ENCODE assay signal across 8 cellular contexts in the genomic region with DNA sequence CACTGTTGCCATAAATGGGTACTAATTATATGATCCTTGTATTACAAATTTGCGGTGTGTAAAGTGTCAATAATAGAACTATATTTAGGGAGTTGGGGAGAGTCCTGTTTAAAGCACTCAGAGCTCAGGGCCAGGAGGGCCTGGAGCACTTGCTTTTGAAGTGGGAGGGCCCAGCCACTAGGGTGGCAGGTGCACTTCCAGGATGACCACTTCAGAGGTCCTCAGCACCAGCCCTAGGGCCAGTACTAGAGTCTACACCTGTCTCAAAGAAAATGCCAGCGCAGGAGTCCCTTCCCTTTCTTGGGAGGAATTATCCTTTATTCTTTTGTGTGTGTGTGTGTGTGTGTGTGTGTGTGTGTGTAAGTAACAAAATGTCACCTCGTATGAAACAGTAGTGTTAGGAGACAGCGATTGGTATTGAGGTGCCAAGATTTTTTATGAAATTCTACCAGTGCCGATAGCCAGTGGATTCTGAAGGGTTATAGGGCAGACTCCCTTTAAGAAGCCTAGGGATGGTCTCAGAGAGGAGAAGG. TPM values are rescaled to one million over a fixed set of nuclear protein-coding genes. Genes with fewer than 3 reads are reported as not detected.
DNase-seq lines count a peak whose midpoint lies in the region; ATAC-seq and TF ChIP-seq lines count a peak whose summit lies in the region.

No MANE protein-coding gene starts in this region.

- peaks cover 10% of the 10 kb centered on the region for H3K79me2 ChIP-seq in smooth muscle cell (ENCODE audit: low read depth)

- peaks cover 3% of the 10 kb centered on the region; the same call in 1 of the 2 replicates for H3K9me3 ChIP-seq in SJSA1 (replicated peaks)
- H3K9me3 ChIP-seq in smooth muscle cell (replicated peaks; ENCODE audit: low read depth) = no peaks in the 10 kb centered on the region

- no peaks in the 10 kb centered on the region for H3F3A ChIP-seq in smooth muscle cell (ENCODE audit: low read depth)

- H3K4me3 ChIP-seq in SJSA1 (peak overlapping the region; percentile 28), fibroblast of villous mesenchyme (ENCODE audit: low read depth, low read length) (peak overlapping the region; percentile 40), smooth muscle cell (peak overlapping the region; percentile 53)

- peak overlapping the region; percentile 55 for H3K27ac ChIP-seq in SJSA1
- peak overlapping the region; percentile 34 for H3K27ac ChIP-seq in smooth muscle cell (ENCODE audit: low read depth)

- 80% methylated on average over 5 of the region's 5 CpGs for WGBS in smooth muscle cell (ENCODE audit: low lambda C conversion rate)

- H3K4me1 ChIP-seq in SJSA1 (replicated peaks) = peaks cover 41% of the 10 kb centered on the region
- H3K4me1 ChIP-seq in smooth muscle cell (ENCODE audit: low read depth) = peaks cover 9% of the 10 kb centered on the region

- peak overlapping the region; percentile 86 for H3K4me2 ChIP-seq in smooth muscle cell

- TF ChIP-seq CTCF in fibroblast of villous mesenchyme (IDR thresholded peaks at IDR 0.05; ENCODE audit: insufficient read depth, low read depth, low read length) (no peak), smooth muscle cell (IDR thresholded peaks at IDR 0.05; ENCODE audit: borderline replicate concordance, insufficient read depth, poor library complexity, severe bottlenecking) (no peak)

- DNase-seq in NCI-H1417 (lab: John Stamatoyannopoulos, UW) = peak; percentile 65 to 88 (median 75)
- no peak for DNase-seq in NCI-H1417 treated with DMSO at 0.1 percent for 48 hours (lab: John Stamatoyannopoulos, UW)
- no peak for DNase-seq in SJSA1 (ENCODE audit: low read depth in 1 of 2, low spot score in 2 of 2)
- no peak for DNase-seq in fibroblast of villous mesenchyme (ENCODE audit: low read depth)
- DNase-seq in smooth muscle cell (lab: John Stamatoyannopoulos, UW; ENCODE audit: unreplicated experiment) = no peak
- no peak for DNase-seq in stimulated activated naive CD4-positive, alpha-beta T cell treated with Interleukin-2 at 50 U/mL for 16 hours (lab: John Stamatoyannopoulos, UW)
- no peak for DNase-seq in stimulated activated CD8-positive, alpha-beta memory T cell treated with anti-CD3 and anti-CD28 coated beads, Interleukin-4, amount 100 ng/mL, for 48 hours

- H2AFZ ChIP-seq in smooth muscle cell (ENCODE audit: low read depth) = peak overlapping the region; percentile 54

- no peak for ATAC-seq in GM18502 (IDR thresholded peaks at IDR 0.05; ENCODE audit: poor library complexity, unreplicated experiment)

- peaks cover 8% of the 10 kb centered on the region for H4K20me1 ChIP-seq in smooth muscle cell (ENCODE audit: low read depth)

- H3K27me3 ChIP-seq in SJSA1 (replicated peaks) = no peaks in the 10 kb centered on the region
- no peaks in the 10 kb centered on the region for H3K27me3 ChIP-seq in smooth muscle cell (ENCODE audit: low read depth)

- H3K9ac ChIP-seq in smooth muscle cell (ENCODE audit: low read depth) = peak overlapping the region; percentile 55

- H3K36me3 ChIP-seq in SJSA1 (0 out of 2 replicates have a peak, but pooled peaks cover 2% of the 10 kb centered on the region), smooth muscle cell (ENCODE audit: low read depth) (no peaks in the 10 kb centered on the region)

RNA-seq across cellular contexts. Expression of gene MYO18A, which starts 31.9 kb away (rescaled TPM):
- total RNA-seq in SJSA1 (2014; rRNA removed; shearing (Covaris generic)) = 13.4 and 43.5 TPM in 2 replicates
- total RNA-seq in fibroblast of villous mesenchyme (59.6 and 61.2 TPM in 2 replicates), smooth muscle cell (16.0 and 18.0 TPM in 2 replicates)
- polyA plus RNA-seq in smooth muscle cell = 21.2 and 22.1 TPM in 2 replicates

Comparison
In these comparisons a context has a peak if more than half of its experiments do, and no peak if none do; other contexts are left out.
1. DNase-seq: peak in NCI-H1417 (3 of 3); none in NCI-H1417 treated with DMSO at 0.1 percent for 48 hours (single experiment), SJSA1 (0 of 2), fibroblast of villous mesenchyme (single experiment), smooth muscle cell (single experiment), stimulated activated naive CD4-positive, alpha-beta T cell treated with Interleukin-2 at 50 U/mL for 16 hours (single experiment) and stimulated activated CD8-positive, alpha-beta memory T cell treated with anti-CD3 and anti-CD28 coated beads, Interleukin-4, amount 100 ng/mL, for 48 hours (single experiment).
2. Peak in every context shown above with its lines, with median percentiles within 50 percentile points of each other: H3K4me3 ChIP-seq.